Comparison of ENCODE assay signal across 2 cellular contexts in the genomic region with DNA sequence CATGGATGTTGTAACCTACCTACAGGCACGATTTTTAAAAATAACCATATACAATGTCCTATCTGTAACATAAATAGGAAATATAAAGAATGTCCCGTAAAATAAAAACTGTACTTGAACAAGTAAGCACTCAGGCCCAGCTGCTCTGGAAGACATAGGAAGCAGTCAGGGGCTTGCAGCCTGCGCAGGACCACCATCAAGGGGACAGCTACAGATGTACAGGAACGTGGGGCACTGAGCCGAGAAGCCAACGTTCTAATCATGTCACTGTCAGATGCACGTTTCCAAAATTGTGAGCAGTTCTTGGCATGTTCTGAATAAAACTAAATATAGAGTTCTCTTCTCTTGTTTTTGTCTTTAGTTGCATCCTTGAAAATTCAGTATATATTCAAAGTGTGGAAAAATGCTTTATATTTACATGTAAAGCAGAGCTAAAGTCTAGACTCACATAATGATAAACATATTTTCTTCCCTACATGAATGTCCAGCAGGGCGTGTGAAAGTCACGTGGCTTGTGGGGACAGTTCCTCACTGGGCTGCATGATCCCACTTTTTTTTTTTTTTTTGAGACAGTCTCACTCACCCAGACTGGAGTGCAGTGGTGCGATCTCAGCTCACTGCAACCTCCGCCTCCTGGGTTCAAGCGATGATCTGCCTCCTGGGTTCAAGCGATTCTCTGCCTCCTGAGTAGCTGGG.
TF ChIP-seq lines count a peak whose summit lies in the region.

No MANE protein-coding gene starts in this region.

TF ChIP-seq in H1, 55 proteins besides CTCF, POLR2A, EP300 and RAD21:
- TF ChIP-seq BCL11A (IDR thresholded peaks at IDR 0.05; ENCODE audit: low read depth in 2 of 2, low read length in 2 of 2) (no peak), RFX5 (IDR thresholded peaks at IDR 0.05; ENCODE audit: borderline replicate concordance, low read depth, low read length) (no peak), SP4 (IDR thresholded peaks at IDR 0.05; ENCODE audit: low read length) (no peak), EGR1 (IDR thresholded peaks at IDR 0.05; ENCODE audit: borderline replicate concordance, low read depth, low read length) (no peak), RBBP5 (IDR thresholded peaks at IDR 0.05; ENCODE audit: borderline replicate concordance, low read depth, low read length) (no peak), CBX5 (IDR thresholded peaks at IDR 0.05; ENCODE audit: low read depth, low read length) (no peak), CTBP2 (IDR thresholded peaks at IDR 0.05; ENCODE audit: borderline replicate concordance, insufficient read depth, insufficient read length, low read length) (no peak), TEAD4 (IDR thresholded peaks at IDR 0.05; ENCODE audit: low read depth, low read length) (no peak), ASH2L (IDR thresholded peaks at IDR 0.05; ENCODE audit: low read length) (no peak), CHD1 (IDR thresholded peaks at IDR 0.05; ENCODE audit: low read depth, low read length) (no peak), FOSL1 (IDR thresholded peaks at IDR 0.05; ENCODE audit: insufficient read depth, low read depth, low read length) (no peak), TCF12 (IDR thresholded peaks at IDR 0.05; ENCODE audit: low read depth, low read length) (no peak), SUZ12 (IDR thresholded peaks at IDR 0.05; ENCODE audit: low read length) (no peak), JUN (IDR thresholded peaks at IDR 0.05; ENCODE audit: low read depth, low read length) (no peak), POU5F1 (IDR thresholded peaks at IDR 0.05; ENCODE audit: low read depth, low read length) (no peak), BRCA1 (IDR thresholded peaks at IDR 0.05; ENCODE audit: low read depth, low read length) (no peak)
- TF ChIP-seq, protein P1, sequence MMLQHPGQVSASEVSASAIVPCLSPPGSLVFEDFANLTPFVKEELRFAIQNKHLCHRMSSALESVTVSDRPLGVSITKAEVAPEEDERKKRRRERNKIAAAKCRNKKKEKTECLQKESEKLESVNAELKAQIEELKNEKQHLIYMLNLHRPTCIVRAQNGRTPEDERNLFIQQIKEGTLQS (IDR thresholded peaks at IDR 0.05; ENCODE audit: insufficient read depth, low read depth, low read length): no peak
- TF ChIP-seq, protein P2, sequence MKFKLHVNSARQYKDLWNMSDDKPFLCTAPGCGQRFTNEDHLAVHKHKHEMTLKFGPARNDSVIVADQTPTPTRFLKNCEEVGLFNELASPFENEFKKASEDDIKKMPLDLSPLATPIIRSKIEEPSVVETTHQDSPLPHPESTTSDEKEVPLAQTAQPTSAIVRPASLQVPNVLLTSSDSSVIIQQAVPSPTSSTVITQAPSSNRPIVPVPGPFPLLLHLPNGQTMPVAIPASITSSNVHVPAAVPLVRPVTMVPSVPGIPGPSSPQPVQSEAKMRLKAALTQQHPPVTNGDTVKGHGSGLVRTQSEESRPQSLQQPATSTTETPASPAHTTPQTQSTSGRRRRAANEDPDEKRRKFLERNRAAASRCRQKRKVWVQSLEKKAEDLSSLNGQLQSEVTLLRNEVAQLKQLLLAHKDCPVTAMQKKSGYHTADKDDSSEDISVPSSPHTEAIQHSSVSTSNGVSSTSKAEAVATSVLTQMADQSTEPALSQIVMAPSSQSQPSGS (IDR thresholded peaks at IDR 0.05; ENCODE audit: low read length): no peak

TF ChIP-seq in HepG2, 621 proteins besides CTCF, POLR2A, EP300 and RAD21:
- TF ChIP-seq SATB2 (CRISPR knock-in tag; IDR thresholded peaks at IDR 0.05) (no peak), TOPORS (CRISPR knock-in tag; IDR thresholded peaks at IDR 0.05) (no peak), FIP1L1 (IDR thresholded peaks at IDR 0.05; ENCODE audit: borderline replicate concordance, insufficient read depth, low read depth, low read length) (no peak), ZNF83 (CRISPR knock-in tag; IDR thresholded peaks at IDR 0.05; ENCODE audit: borderline replicate concordance) (no peak), RFX1 (IDR thresholded peaks at IDR 0.05) (no peak), ZNF337 (CRISPR knock-in tag; IDR thresholded peaks at IDR 0.05; ENCODE audit: borderline replicate concordance, low read depth) (no peak), PHF21A (CRISPR knock-in tag; IDR thresholded peaks at IDR 0.05) (no peak)
- TF ChIP-seq, protein P3, sequence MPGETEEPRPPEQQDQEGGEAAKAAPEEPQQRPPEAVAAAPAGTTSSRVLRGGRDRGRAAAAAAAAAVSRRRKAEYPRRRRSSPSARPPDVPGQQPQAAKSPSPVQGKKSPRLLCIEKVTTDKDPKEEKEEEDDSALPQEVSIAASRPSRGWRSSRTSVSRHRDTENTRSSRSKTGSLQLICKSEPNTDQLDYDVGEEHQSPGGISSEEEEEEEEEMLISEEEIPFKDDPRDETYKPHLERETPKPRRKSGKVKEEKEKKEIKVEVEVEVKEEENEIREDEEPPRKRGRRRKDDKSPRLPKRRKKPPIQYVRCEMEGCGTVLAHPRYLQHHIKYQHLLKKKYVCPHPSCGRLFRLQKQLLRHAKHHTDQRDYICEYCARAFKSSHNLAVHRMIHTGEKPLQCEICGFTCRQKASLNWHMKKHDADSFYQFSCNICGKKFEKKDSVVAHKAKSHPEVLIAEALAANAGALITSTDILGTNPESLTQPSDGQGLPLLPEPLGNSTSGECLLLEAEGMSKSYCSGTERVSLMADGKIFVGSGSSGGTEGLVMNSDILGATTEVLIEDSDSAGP (CRISPR knock-in tag; IDR thresholded peaks at IDR 0.05; ENCODE audit: borderline replicate concordance): no peak
- TF ChIP-seq, protein P4, sequence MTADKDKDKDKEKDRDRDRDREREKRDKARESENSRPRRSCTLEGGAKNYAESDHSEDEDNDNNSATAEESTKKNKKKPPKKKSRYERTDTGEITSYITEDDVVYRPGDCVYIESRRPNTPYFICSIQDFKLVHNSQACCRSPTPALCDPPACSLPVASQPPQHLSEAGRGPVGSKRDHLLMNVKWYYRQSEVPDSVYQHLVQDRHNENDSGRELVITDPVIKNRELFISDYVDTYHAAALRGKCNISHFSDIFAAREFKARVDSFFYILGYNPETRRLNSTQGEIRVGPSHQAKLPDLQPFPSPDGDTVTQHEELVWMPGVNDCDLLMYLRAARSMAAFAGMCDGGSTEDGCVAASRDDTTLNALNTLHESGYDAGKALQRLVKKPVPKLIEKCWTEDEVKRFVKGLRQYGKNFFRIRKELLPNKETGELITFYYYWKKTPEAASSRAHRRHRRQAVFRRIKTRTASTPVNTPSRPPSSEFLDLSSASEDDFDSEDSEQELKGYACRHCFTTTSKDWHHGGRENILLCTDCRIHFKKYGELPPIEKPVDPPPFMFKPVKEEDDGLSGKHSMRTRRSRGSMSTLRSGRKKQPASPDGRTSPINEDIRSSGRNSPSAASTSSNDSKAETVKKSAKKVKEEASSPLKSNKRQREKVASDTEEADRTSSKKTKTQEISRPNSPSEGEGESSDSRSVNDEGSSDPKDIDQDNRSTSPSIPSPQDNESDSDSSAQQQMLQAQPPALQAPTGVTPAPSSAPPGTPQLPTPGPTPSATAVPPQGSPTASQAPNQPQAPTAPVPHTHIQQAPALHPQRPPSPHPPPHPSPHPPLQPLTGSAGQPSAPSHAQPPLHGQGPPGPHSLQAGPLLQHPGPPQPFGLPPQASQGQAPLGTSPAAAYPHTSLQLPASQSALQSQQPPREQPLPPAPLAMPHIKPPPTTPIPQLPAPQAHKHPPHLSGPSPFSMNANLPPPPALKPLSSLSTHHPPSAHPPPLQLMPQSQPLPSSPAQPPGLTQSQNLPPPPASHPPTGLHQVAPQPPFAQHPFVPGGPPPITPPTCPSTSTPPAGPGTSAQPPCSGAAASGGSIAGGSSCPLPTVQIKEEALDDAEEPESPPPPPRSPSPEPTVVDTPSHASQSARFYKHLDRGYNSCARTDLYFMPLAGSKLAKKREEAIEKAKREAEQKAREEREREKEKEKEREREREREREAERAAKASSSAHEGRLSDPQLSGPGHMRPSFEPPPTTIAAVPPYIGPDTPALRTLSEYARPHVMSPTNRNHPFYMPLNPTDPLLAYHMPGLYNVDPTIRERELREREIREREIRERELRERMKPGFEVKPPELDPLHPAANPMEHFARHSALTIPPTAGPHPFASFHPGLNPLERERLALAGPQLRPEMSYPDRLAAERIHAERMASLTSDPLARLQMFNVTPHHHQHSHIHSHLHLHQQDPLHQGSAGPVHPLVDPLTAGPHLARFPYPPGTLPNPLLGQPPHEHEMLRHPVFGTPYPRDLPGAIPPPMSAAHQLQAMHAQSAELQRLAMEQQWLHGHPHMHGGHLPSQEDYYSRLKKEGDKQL (CRISPR knock-in tag; IDR thresholded peaks at IDR 0.05; ENCODE audit: low read depth): no peak
- TF ChIP-seq, protein P5, sequence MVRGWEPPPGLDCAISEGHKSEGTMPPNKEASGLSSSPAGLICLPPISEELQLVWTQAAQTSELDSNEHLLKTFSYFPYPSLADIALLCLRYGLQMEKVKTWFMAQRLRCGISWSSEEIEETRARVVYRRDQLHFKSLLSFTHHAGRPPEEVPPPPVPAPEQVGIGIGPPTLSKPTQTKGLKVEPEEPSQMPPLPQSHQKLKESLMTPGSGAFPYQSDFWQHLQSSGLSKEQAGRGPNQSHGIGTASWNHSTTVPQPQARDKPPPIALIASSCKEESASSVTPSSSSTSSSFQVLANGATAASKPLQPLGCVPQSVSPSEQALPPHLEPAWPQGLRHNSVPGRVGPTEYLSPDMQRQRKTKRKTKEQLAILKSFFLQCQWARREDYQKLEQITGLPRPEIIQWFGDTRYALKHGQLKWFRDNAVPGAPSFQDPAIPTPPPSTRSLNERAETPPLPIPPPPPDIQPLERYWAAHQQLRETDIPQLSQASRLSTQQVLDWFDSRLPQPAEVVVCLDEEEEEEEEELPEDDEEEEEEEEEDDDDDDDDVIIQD (CRISPR knock-in tag; IDR thresholded peaks at IDR 0.05; ENCODE audit: low read depth): no peak
- TF ChIP-seq, protein P6, sequence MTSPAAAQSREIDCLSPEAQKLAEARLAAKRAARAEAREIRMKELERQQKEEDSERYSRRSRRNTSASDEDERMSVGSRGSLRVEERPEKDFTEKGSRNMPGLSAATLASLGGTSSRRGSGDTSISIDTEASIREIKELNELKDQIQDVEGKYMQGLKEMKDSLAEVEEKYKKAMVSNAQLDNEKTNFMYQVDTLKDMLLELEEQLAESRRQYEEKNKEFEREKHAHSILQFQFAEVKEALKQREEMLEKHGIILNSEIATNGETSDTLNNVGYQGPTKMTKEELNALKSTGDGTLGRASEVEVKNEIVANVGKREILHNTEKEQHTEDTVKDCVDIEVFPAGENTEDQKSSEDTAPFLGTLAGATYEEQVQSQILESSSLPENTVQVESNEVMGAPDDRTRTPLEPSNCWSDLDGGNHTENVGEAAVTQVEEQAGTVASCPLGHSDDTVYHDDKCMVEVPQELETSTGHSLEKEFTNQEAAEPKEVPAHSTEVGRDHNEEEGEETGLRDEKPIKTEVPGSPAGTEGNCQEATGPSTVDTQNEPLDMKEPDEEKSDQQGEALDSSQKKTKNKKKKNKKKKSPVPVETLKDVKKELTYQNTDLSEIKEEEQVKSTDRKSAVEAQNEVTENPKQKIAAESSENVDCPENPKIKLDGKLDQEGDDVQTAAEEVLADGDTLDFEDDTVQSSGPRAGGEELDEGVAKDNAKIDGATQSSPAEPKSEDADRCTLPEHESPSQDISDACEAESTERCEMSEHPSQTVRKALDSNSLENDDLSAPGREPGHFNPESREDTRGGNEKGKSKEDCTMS (CRISPR knock-in tag; conservative IDR thresholded peaks at IDR 0.05): no peak
- TF ChIP-seq, protein P7, sequence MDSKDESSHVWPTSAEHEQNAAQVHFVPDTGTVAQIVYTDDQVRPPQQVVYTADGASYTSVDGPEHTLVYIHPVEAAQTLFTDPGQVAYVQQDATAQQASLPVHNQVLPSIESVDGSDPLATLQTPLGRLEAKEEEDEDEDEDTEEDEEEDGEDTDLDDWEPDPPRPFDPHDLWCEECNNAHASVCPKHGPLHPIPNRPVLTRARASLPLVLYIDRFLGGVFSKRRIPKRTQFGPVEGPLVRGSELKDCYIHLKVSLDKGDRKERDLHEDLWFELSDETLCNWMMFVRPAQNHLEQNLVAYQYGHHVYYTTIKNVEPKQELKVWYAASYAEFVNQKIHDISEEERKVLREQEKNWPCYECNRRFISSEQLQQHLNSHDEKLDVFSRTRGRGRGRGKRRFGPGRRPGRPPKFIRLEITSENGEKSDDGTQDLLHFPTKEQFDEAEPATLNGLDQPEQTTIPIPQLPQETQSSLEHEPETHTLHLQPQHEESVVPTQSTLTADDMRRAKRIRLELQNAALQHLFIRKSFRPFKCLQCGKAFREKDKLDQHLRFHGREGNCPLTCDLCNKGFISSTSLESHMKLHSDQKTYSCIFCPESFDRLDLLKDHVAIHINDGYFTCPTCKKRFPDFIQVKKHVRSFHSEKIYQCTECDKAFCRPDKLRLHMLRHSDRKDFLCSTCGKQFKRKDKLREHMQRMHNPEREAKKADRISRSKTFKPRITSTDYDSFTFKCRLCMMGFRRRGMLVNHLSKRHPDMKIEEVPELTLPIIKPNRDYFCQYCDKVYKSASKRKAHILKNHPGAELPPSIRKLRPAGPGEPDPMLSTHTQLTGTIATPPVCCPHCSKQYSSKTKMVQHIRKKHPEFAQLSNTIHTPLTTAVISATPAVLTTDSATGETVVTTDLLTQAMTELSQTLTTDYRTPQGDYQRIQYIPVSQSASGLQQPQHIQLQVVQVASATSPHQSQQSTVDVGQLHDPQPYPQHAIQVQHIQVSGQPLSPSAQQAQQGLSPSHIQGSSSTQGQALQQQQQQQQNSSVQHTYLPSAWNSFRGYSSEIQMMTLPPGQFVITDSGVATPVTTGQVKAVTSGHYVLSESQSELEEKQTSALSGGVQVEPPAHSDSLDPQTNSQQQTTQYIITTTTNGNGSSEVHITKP (CRISPR knock-in tag; IDR thresholded peaks at IDR 0.05; ENCODE audit: low read depth): no peak
TF ChIP-seq in HepG2: peak in this region for 0.
